ENCODE assay signal across 11 cellular contexts in the genomic region with DNA sequence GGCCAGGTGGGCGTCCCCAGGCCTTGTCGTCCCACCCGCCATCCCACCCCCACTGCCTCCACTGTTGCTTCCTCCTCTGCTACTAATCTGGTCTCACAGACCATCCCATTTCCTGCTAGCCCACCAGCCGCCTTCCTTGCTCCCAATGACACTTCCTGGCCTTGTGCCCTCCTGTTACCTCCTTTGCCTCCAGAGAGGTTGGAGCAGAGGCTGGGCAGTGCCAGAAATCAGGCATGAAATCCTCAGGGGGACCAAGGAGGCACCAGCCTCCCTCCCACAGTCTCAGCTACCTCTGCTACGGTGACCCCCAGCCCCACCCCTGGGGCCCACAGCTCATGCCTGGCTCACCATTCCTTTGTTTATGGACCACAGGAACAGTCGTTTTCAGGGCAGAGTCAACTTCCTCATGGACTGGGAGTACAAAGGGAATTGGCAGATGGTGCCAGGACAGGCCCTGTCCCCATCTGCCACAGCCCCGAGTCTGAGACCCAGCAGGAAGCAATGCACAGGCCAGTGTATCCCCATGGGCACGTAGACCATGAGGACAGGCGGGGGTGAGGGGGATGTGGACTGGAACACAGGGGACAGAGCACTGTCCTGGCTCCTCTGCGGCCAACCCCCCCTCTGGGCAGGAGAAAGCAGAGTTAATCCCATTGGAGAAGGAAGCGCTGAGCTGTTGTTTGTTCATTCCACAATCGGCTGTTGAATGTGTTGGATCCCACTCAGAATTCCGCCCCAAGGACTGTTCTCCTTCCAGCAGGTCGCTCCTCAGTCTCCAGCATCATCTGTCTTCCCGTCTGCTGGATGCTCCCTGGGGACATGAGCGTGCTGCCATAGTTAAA. TPM values are rescaled to one million over a fixed set of nuclear protein-coding genes. Genes with fewer than 3 reads are reported as not detected.
A peak's percentile ranks its signal among the peaks of the same experiment; 100 is the strongest.
DNase-seq lines count a peak whose midpoint lies in the region; ATAC-seq and TF ChIP-seq lines count a peak whose summit lies in the region.
"Had no signal": no experiment of that assay in that cellular context is flagged by ENCODE, and none has a peak within 500 bp of the region (broad histone marks: within the 10 kb centered on the region; RNA-seq: fewer than 3 reads in every experiment).

No MANE protein-coding gene starts in this region.

- H3K27me3 ChIP-seq in fibroblast of lung (ENCODE audit: control insufficient read depth, insufficient read depth, low read length): peaks cover 4% of the 10 kb centered on the region

- DNase-seq in NCI-H82 treated with DMSO at 0.1 percent for 48 hours (lab: John Stamatoyannopoulos, UW; ENCODE audit: unreplicated experiment) (peak; percentile 44), fibroblast of lung (ENCODE audit: low read depth in 2 of 2) (peak; percentile 28 to 45), omental fat pad (ENCODE audit: low spot score) (no peak), dedifferentiated amniotic fluid mesenchymal stem cell (ENCODE audit: extremely low spot score) (no peak), T-helper 2 cell (no peak)
- DNase-seq: head of caudate nucleus, NCI-H1417 treated with DMSO at 0.1 percent for 48 hours, T-helper 17 cell had no signal

- peak overlapping the region; percentile 88 for H3K27ac ChIP-seq in C4-2B
- H3K27ac ChIP-seq in fibroblast of lung (ENCODE audit: insufficient read depth, low read length): no peak overlapping the region

- no peaks in the 10 kb centered on the region for H3K79me2 ChIP-seq in fibroblast of lung (ENCODE audit: control insufficient read depth, insufficient read depth, low read length)

- no peaks in the 10 kb centered on the region for H3K4me1 ChIP-seq in fibroblast of lung (ENCODE audit: control insufficient read depth, extremely low read depth, insufficient read depth, low read length)

- H3K4me3 ChIP-seq in fibroblast of lung (replicated peaks in 1 of 4; ENCODE audit: control extremely low read depth in 1 of 4, insufficient read depth in 1 of 4, low read depth in 3 of 4, low read length in 4 of 4): no peak overlapping the region

- H3K9me3 ChIP-seq in fibroblast of lung (ENCODE audit: control insufficient read depth, insufficient read depth, low read depth, low read length): no peaks in the 10 kb centered on the region

- TF ChIP-seq CTCF in C4-2B (conservative IDR thresholded peaks at IDR 0.05) (no peak), fibroblast of lung (conservative IDR thresholded peaks at IDR 0.05 in 1 of 2, IDR thresholded peaks at IDR 0.05 in 1 of 2; ENCODE audit: low read depth in 1 of 2, low read length in 2 of 2) (no peak), omental fat pad (IDR thresholded peaks at IDR 0.05) (no peak)

- H2AFZ ChIP-seq in fibroblast of lung (ENCODE audit: low read length): no peak overlapping the region

- H3K36me3 ChIP-seq in fibroblast of lung (ENCODE audit: control insufficient read depth, insufficient read depth, low read length): no peaks in the 10 kb centered on the region

- ATAC-seq in omental fat pad (ENCODE audit: low FRiP score): peak; percentile 21
- ATAC-seq in HG03045 (IDR thresholded peaks at IDR 0.05; ENCODE audit: unreplicated experiment): no peak
- ATAC-seq in GM19463 (IDR thresholded peaks at IDR 0.05; ENCODE audit: unreplicated experiment): no peak
- ATAC-seq: T-helper 17 cell had no signal

- H3K4me2 ChIP-seq in fibroblast of lung (ENCODE audit: extremely low read depth, insufficient read depth, low read length): no peak overlapping the region

- H4K20me1 ChIP-seq in fibroblast of lung (ENCODE audit: control insufficient read depth, extremely low read depth, insufficient read depth, low read length): no peaks in the 10 kb centered on the region

- H3K9ac ChIP-seq in fibroblast of lung (ENCODE audit: insufficient read depth, low read length): no peak overlapping the region

RNA-seq across cellular contexts. Expression of gene CDH5, which starts 2.2 kb away (rescaled TPM):
- total RNA-seq in fibroblast of lung (under 0.01 TPM in 1 of 2 replicates, not detected in the other), omental fat pad (100 to 1,000 TPM in 1 of 4 donors, 10 to 100 TPM in 3; 31.8 to 237 (median 95.8) TPM)
- 0.02 and 0.07 TPM in 2 replicates for polyA plus RNA-seq in fibroblast of lung
- not detected in 2 replicates for polyA plus RNA-seq in fibroblast of lung (2012)
- polyA minus RNA-seq in fibroblast of lung (ENCODE audit: low replicate concordance): 0.20 TPM in 1 of 2 replicates, not detected in the other
- total RNA-seq: T-helper 17 cell had no signal

Comparison
In these comparisons a context has a peak if more than half of its experiments do, and no peak if none do; other contexts are left out.
1. DNase-seq: peak in NCI-H82 treated with DMSO at 0.1 percent for 48 hours (single experiment) and fibroblast of lung (2 of 2); none in omental fat pad (single experiment), dedifferentiated amniotic fluid mesenchymal stem cell (single experiment) and T-helper 2 cell (0 of 5).
2. RNA of gene CDH5, which starts 2.2 kb away (total RNA-seq): 31.8 to 237 TPM in omental fat pad; under 0.01 TPM in fibroblast of lung; every median in the first group is over 10 times any median in the second.